In the genomic region with DNA sequence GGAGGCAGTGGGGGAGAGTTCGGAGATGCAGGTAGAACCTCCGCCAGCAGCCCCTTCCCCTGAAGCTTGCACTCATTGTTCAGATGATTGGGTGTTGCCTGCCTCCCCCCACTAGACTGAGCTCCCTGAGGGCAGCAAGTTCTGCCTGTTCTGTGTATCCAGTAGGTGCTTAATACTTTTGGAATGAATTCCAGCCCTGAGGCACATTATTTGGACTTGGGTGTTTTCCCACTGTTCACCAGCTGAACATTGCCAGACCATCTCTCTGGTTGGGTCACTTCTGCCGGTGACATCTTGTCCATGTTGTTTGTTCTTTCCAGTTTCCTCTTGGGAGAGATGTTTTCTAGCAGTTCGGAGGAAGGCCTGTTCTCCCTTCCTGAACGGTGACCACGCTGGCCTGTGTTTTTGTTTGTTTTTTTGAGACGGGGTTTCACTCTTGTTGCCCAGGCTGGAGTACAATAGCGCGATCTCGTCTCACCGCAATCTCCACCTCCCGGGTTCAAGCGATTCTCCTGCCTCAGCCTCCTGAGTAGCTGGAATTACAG, we compare ENCODE assay signal across 16 cellular contexts.
"Had no signal": no experiment of that assay in that cellular context is flagged by ENCODE, and none has a peak within 500 bp of the region (broad histone marks: within the 10 kb centered on the region; RNA-seq: fewer than 3 reads in every experiment).

No MANE protein-coding gene starts in this region.

- DNase-seq: activated CD4-positive, alpha-beta T cell treated with anti-CD3 and anti-CD28 coated beads for 1 hour; activated CD4-positive, alpha-beta T cell treated with anti-CD3 and anti-CD28 coated beads, Interleukin-2, amount 50 U/mL, for 48 hours; activated CD8-positive, alpha-beta memory T cell treated with anti-CD3 and anti-CD28 coated beads, Interleukin-2, amount 10 ng/mL, durations not matched to agents 7 days and 5 days; activated effector memory CD4-positive, alpha-beta T cell treated with Interleukin-2 at 50 U/mL for 16 hours; activated T-cell treated with anti-CD3 and anti-CD28 coated beads, Interleukin-2, amount 50 U/mL, for 24 hours; amniotic stem cell; body of pancreas; effector memory CD4-positive, alpha-beta T cell; foreskin fibroblast; SJCRH30; stimulated activated CD4-positive, alpha-beta T cell treated with anti-CD3 and anti-CD28 coated beads, Interleukin-12 subunit alpha, Interleukin-12 subunit beta, amount 100 ng/mL, for 4 hours; stimulated activated naive CD4-positive, alpha-beta T cell; SW 1271; upper lobe of left lung had no signal

- H3K4me1 ChIP-seq: parathyroid adenoma, SJCRH30 had no signal

- H3K27ac ChIP-seq: body of pancreas, parathyroid adenoma, SJCRH30 had no signal

- H3K4me3 ChIP-seq: body of pancreas, SJCRH30, upper lobe of left lung had no signal

- H3K9ac ChIP-seq: parathyroid adenoma had no signal

- H3K36me3 ChIP-seq: SJCRH30, upper lobe of left lung had no signal

- H3K27me3 ChIP-seq: body of pancreas, upper lobe of left lung had no signal

- H3K9me3 ChIP-seq: body of pancreas, SJCRH30, upper lobe of left lung had no signal

- ATAC-seq: activated CD8-positive, alpha-beta memory T cell treated with anti-CD3 and anti-CD28 coated beads, Interleukin-2, amount 10 ng/mL, durations not matched to agents 7 days and 5 days; activated naive CD4-positive, alpha-beta T cell treated with anti-CD3 and anti-CD28 coated beads, Interleukin-2, amount 50 U/mL, for 72 hours; body of pancreas had no signal
